ENCODE assay signal across 33 cellular contexts in the genomic region with DNA sequence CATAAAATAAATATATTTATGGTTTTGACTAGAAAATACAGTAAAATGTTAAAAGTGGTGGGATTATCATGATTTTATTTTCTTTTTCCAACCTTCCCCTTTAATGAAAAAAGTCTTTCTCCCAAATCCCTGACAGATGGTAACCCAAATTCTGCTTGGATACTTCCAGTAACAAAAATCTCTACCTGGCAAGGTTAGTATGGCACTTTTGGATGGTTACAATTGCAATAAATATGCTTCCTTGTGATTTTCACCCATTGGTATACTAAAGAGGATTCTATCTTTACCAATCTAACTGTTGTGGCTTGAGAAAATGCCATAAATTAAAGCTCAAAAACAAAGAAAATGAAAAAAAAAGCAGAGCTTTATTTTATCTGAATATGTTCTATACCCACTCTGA.
"Had no signal": no experiment of that assay in that cellular context is flagged by ENCODE, and none has a peak within 500 bp of the region (broad histone marks: within the 10 kb centered on the region; RNA-seq: fewer than 3 reads in every experiment).

No MANE protein-coding gene starts in this region.

- ATAC-seq: activated naive CD4-positive, alpha-beta T cell treated with anti-CD3 and anti-CD28 coated beads, Interleukin-2, amount 50 U/mL, for 72 hours; activated naive CD8-positive, alpha-beta T cell treated with anti-CD3 and anti-CD28 coated beads, Interleukin-2, amount 50 U/mL, for 24 hours; activated T-cell treated with anti-CD3 and anti-CD28 coated beads, Interleukin-2, amount 50 U/mL, for 4 hours; activated T-cell treated with anti-CD3 and anti-CD28 coated beads, Interleukin-2, amount 50 U/mL, for 72 hours; activated T-helper 17 cell treated with anti-CD3 and anti-CD28 coated beads, Interleukin-2, amount 50 U/mL, for 72 hours; body of pancreas had no signal

- H3K36me3 Mint-ChIP-seq: activated naive CD4-positive, alpha-beta T cell treated with anti-CD3 and anti-CD28 coated beads, Interleukin-2, amount 10 ng/mL, durations not matched to agents 7 days and 5 days; activated naive CD4-positive, alpha-beta T cell treated with anti-CD3 and anti-CD28 coated beads, Interleukin-2, amount 50 U/mL, for 24 hours; activated naive CD4-positive, alpha-beta T cell treated with anti-CD3 and anti-CD28 coated beads, Interleukin-2, amount 50 U/mL, for 72 hours; activated naive CD8-positive, alpha-beta T cell; activated naive CD8-positive, alpha-beta T cell treated with anti-CD3 and anti-CD28 coated beads for 36 hours; activated naive CD8-positive, alpha-beta T cell treated with anti-CD3 and anti-CD28 coated beads, Interleukin-2, amount 10 ng/mL, durations not matched to agents 7 days and 5 days; brain had no signal

- H3K27ac Mint-ChIP-seq: activated naive CD4-positive, alpha-beta T cell treated with anti-CD3 and anti-CD28 coated beads for 36 hours; activated naive CD4-positive, alpha-beta T cell treated with anti-CD3 and anti-CD28 coated beads, Interleukin-2, amount 10 ng/mL, durations not matched to agents 7 days and 5 days; activated naive CD4-positive, alpha-beta T cell treated with anti-CD3 and anti-CD28 coated beads, Interleukin-2, amount 50 U/mL, for 24 hours; activated naive CD4-positive, alpha-beta T cell treated with anti-CD3 and anti-CD28 coated beads, Interleukin-2, amount 50 U/mL, for 72 hours; activated naive CD8-positive, alpha-beta T cell; activated naive CD8-positive, alpha-beta T cell treated with anti-CD3 and anti-CD28 coated beads for 36 hours; activated naive CD8-positive, alpha-beta T cell treated with anti-CD3 and anti-CD28 coated beads, Interleukin-2, amount 10 ng/mL, durations not matched to agents 7 days and 5 days; activated naive CD8-positive, alpha-beta T cell treated with anti-CD3 and anti-CD28 coated beads, Interleukin-2, amount 50 U/mL, for 24 hours; activated T-cell treated with anti-CD3 and anti-CD28 coated beads, Interleukin-2, amount 50 U/mL, for 24 hours; activated T-cell treated with anti-CD3 and anti-CD28 coated beads, Interleukin-2, amount 50 U/mL, for 72 hours; activated T-helper 1 cell treated with anti-CD3 and anti-CD28 coated beads, Interleukin-12 subunit alpha, Interleukin-12 subunit beta, Interleukin-2, Interleukin-4 antibody, amounts not matched to agents 30 ng/mL and 10 ng/mL and 1 ng/mL, durations not matched to agents 14 hours and 24 hours and 36 hours; activated T-helper 17 cell treated with anti-CD3 and anti-CD28 coated beads, Interleukin-2, amount 50 U/mL, for 72 hours; activated T-helper 2 cell treated with anti-CD3 and anti-CD28 coated beads, Interferon-gamma antibody, Interleukin-2, Interleukin-4, amounts not matched to agents 10 μg/mL and 5 μg/mL and 100 μg/mL, durations not matched to agents 14 hours and 24 hours and 36 hours; brain had no signal

- H3K4me1 Mint-ChIP-seq: activated naive CD4-positive, alpha-beta T cell treated with anti-CD3 and anti-CD28 coated beads, Interleukin-2, amount 10 ng/mL, durations not matched to agents 7 days and 5 days; activated naive CD4-positive, alpha-beta T cell treated with anti-CD3 and anti-CD28 coated beads, Interleukin-2, amount 50 U/mL, for 24 hours; activated naive CD8-positive, alpha-beta T cell treated with anti-CD3 and anti-CD28 coated beads for 36 hours; activated naive CD8-positive, alpha-beta T cell treated with anti-CD3 and anti-CD28 coated beads, Interleukin-2, amount 10 ng/mL, durations not matched to agents 7 days and 5 days; activated naive CD8-positive, alpha-beta T cell treated with anti-CD3 and anti-CD28 coated beads, Interleukin-2, amount 50 U/mL, for 24 hours; activated T-helper 17 cell treated with anti-CD3 and anti-CD28 coated beads, Interleukin-2, amount 50 U/mL, for 72 hours; central memory CD8-positive, alpha-beta T cell had no signal

- H3K4me3 Mint-ChIP-seq: activated naive CD4-positive, alpha-beta T cell treated with anti-CD3 and anti-CD28 coated beads for 36 hours; activated naive CD4-positive, alpha-beta T cell treated with anti-CD3 and anti-CD28 coated beads, Interleukin-2, amount 10 ng/mL, durations not matched to agents 7 days and 5 days; activated naive CD4-positive, alpha-beta T cell treated with anti-CD3 and anti-CD28 coated beads, Interleukin-2, amount 50 U/mL, for 24 hours; activated naive CD8-positive, alpha-beta T cell; activated naive CD8-positive, alpha-beta T cell treated with anti-CD3 and anti-CD28 coated beads for 36 hours; activated naive CD8-positive, alpha-beta T cell treated with anti-CD3 and anti-CD28 coated beads, Interleukin-2, amount 10 ng/mL, durations not matched to agents 7 days and 5 days; activated naive CD8-positive, alpha-beta T cell treated with anti-CD3 and anti-CD28 coated beads, Interleukin-2, amount 50 U/mL, for 24 hours; activated T-cell treated with anti-CD3 and anti-CD28 coated beads, Interleukin-2, amount 50 U/mL, for 24 hours; activated T-cell treated with anti-CD3 and anti-CD28 coated beads, Interleukin-2, amount 50 U/mL, for 4 hours; activated T-cell treated with anti-CD3 and anti-CD28 coated beads, Interleukin-2, amount 50 U/mL, for 72 hours; activated T-helper 1 cell treated with anti-CD3 and anti-CD28 coated beads, Interleukin-12 subunit alpha, Interleukin-12 subunit beta, Interleukin-2, Interleukin-4 antibody, amounts not matched to agents 30 ng/mL and 10 ng/mL and 1 ng/mL, durations not matched to agents 14 hours and 24 hours and 36 hours; activated T-helper 17 cell treated with anti-CD3 and anti-CD28 coated beads, Interleukin-2, amount 50 U/mL, for 72 hours; brain; central memory CD8-positive, alpha-beta T cell had no signal

- DNase-seq: activated effector memory CD4-positive, alpha-beta T cell treated with anti-CD3 and anti-CD28 coated beads, Interleukin-2, amount 50 U/mL, for 16 hours; activated effector memory CD4-positive, alpha-beta T cell treated with Interleukin-2 at 50 U/mL for 16 hours; activated gamma-delta T cell; activated gamma-delta T cell treated with Interleukin-2 at 50 U/mL for 16 hours; activated naive CD4-positive, alpha-beta T cell; activated naive CD4-positive, alpha-beta T cell treated with anti-CD3 and anti-CD28 coated beads for 36 hours; activated naive CD4-positive, alpha-beta T cell treated with anti-CD3 and anti-CD28 coated beads, Interleukin-2, amount 10 ng/mL, durations not matched to agents 7 days and 5 days; activated naive CD4-positive, alpha-beta T cell treated with anti-CD3 and anti-CD28 coated beads, Interleukin-2, amount 50 U/mL, for 16 hours; activated naive CD4-positive, alpha-beta T cell treated with Interleukin-2 at 50 U/mL for 16 hours; activated naive CD8-positive, alpha-beta T cell treated with anti-CD3 and anti-CD28 coated beads for 36 hours; activated naive CD8-positive, alpha-beta T cell treated with anti-CD3 and anti-CD28 coated beads, Interleukin-2, amount 10 ng/mL, durations not matched to agents 7 days and 5 days; activated naive CD8-positive, alpha-beta T cell treated with anti-CD3 and anti-CD28 coated beads, Interleukin-2, amount 50 U/mL, for 24 hours; activated T-cell treated with anti-CD3 and anti-CD28 coated beads, Interleukin-2, amount 50 U/mL, for 1 hour; activated T-cell treated with anti-CD3 and anti-CD28 coated beads, Interleukin-2, amount 50 U/mL, for 24 hours; activated T-cell treated with anti-CD3 and anti-CD28 coated beads, Interleukin-2, amount 50 U/mL, for 4 hours; activated T-cell treated with anti-CD3 and anti-CD28 coated beads, Interleukin-2, amount 50 U/mL, for 48 hours; activated T-cell treated with anti-CD3 and anti-CD28 coated beads, Interleukin-2, amount 50 U/mL, for 72 hours; adrenal gland; amniotic stem cell; amygdala; anterior cingulate cortex; aorta; body of pancreas; brain microvascular endothelial cell; central memory CD4-positive, alpha-beta T cell had no signal

- H3K9me3 Mint-ChIP-seq: activated naive CD4-positive, alpha-beta T cell treated with anti-CD3 and anti-CD28 coated beads for 36 hours; activated naive CD4-positive, alpha-beta T cell treated with anti-CD3 and anti-CD28 coated beads, Interleukin-2, amount 10 ng/mL, durations not matched to agents 7 days and 5 days; activated naive CD4-positive, alpha-beta T cell treated with anti-CD3 and anti-CD28 coated beads, Interleukin-2, amount 50 U/mL, for 24 hours; activated naive CD8-positive, alpha-beta T cell treated with anti-CD3 and anti-CD28 coated beads for 36 hours; activated naive CD8-positive, alpha-beta T cell treated with anti-CD3 and anti-CD28 coated beads, Interleukin-2, amount 10 ng/mL, durations not matched to agents 7 days and 5 days; activated naive CD8-positive, alpha-beta T cell treated with anti-CD3 and anti-CD28 coated beads, Interleukin-2, amount 50 U/mL, for 24 hours; activated T-cell treated with anti-CD3 and anti-CD28 coated beads, Interleukin-2, amount 50 U/mL, for 4 hours; activated T-helper 1 cell treated with anti-CD3 and anti-CD28 coated beads, Interleukin-12 subunit alpha, Interleukin-12 subunit beta, Interleukin-2, Interleukin-4 antibody, amounts not matched to agents 30 ng/mL and 10 ng/mL and 1 ng/mL, durations not matched to agents 14 hours and 24 hours and 36 hours; activated T-helper 2 cell treated with anti-CD3 and anti-CD28 coated beads, Interferon-gamma antibody, Interleukin-2, Interleukin-4, amounts not matched to agents 10 μg/mL and 5 μg/mL and 100 μg/mL, durations not matched to agents 14 hours and 24 hours and 36 hours; brain had no signal
